ENCODE assay signal across 15 cellular contexts in genomic region chr7:37411444-37412034, GRCh38. TPM values are rescaled to one million over a fixed set of nuclear protein-coding genes. Genes with fewer than 3 reads are reported as not detected.
DNase-seq lines count a peak whose midpoint lies in the region; ATAC-seq and TF ChIP-seq lines count a peak whose summit lies in the region.
"Had no signal": no experiment of that assay in that cellular context is flagged by ENCODE, and none has a peak within 500 bp of the region (broad histone marks: within the 10 kb centered on the region; RNA-seq: fewer than 3 reads in every experiment).

No MANE protein-coding gene starts in this region.

- peak; percentile 23 to 63 for ATAC-seq in CD4-positive, CD25-positive, alpha-beta regulatory T cell (ENCODE audit: low read depth in 2 of 2)
- ATAC-seq in GM21528 (IDR thresholded peaks at IDR 0.05; ENCODE audit: low FRiP score, unreplicated experiment): no peak
- ATAC-seq in omental fat pad (ENCODE audit: low FRiP score): no peak

- peak overlapping the region; percentile 24 for H3K4me3 ChIP-seq in CD4-positive, CD25-positive, alpha-beta regulatory T cell (ENCODE audit: low read depth, low read length)
- H3K4me3 ChIP-seq: esophagus squamous epithelium, right atrium auricular region had no signal

- peaks cover 23 to 63% (median 38%) of the 10 kb centered on the region in 4 donors for H3K4me1 Mint-ChIP-seq in CD4-positive, CD25-positive, alpha-beta regulatory T cell

- H3K9me3 ChIP-seq in CD4-positive, CD25-positive, alpha-beta regulatory T cell (ENCODE audit: control insufficient read depth in 2 of 2, low read length in 2 of 2): no peaks in the 10 kb centered on the region
- H3K9me3 ChIP-seq: esophagus squamous epithelium had no signal

- H3K27ac ChIP-seq in CD4-positive, CD25-positive, alpha-beta regulatory T cell (ENCODE audit: insufficient read depth, low read length, poor library complexity, severe bottlenecking): peak overlapping the region; percentile 28
- H3K27ac ChIP-seq: esophagus squamous epithelium had no signal

- peak overlapping the region; percentile 12 to 68 (median 37) for H3K27ac Mint-ChIP-seq in CD4-positive, CD25-positive, alpha-beta regulatory T cell
- H3K27ac Mint-ChIP-seq: nephron progenitor cell had no signal

- peaks cover 26% of the 10 kb centered on the region for H3K4me1 ChIP-seq in CD4-positive, CD25-positive, alpha-beta regulatory T cell (ENCODE audit: control insufficient read depth, insufficient read depth, low read length, poor library complexity, severe bottlenecking)

- no peak for TF ChIP-seq CTCF in omental fat pad (IDR thresholded peaks at IDR 0.05)

- no peaks in the 10 kb centered on the region for H3K36me3 Mint-ChIP-seq in CD4-positive, CD25-positive, alpha-beta regulatory T cell

- peak overlapping the region in 2 of 4 donors; percentile 34 to 66 for H3K4me3 Mint-ChIP-seq in CD4-positive, CD25-positive, alpha-beta regulatory T cell
- H3K4me3 Mint-ChIP-seq: nephron progenitor cell had no signal

- no peaks in the 10 kb centered on the region for H3K36me3 ChIP-seq in CD4-positive, CD25-positive, alpha-beta regulatory T cell (ENCODE audit: control insufficient read depth, insufficient read depth, low read length)
- H3K36me3 ChIP-seq: esophagus squamous epithelium, right atrium auricular region had no signal

- H3K9me3 Mint-ChIP-seq in CD4-positive, CD25-positive, alpha-beta regulatory T cell: peaks cover 0 to 4% (median 1%) of the 10 kb centered on the region in 7 donors

- no peaks in the 10 kb centered on the region for H3K27me3 Mint-ChIP-seq in CD4-positive, CD25-positive, alpha-beta regulatory T cell

- DNase-seq in CD4-positive, CD25-positive, alpha-beta regulatory T cell: peak in 1 of 3 donors; percentile 32
- DNase-seq in activated CD4-positive, alpha-beta T cell treated with anti-CD3 and anti-CD28 coated beads for 48 hours: peak; percentile 57
- DNase-seq in activated naive CD8-positive, alpha-beta T cell treated with anti-CD3 and anti-CD28 coated beads, Interleukin-2, amount 50 U/mL, for 16 hours (ENCODE audit: low read depth, low spot score): peak; percentile 30
- peak; percentile 42 for DNase-seq in stimulated activated CD4-positive, alpha-beta T cell treated with anti-CD3 and anti-CD28 coated beads, Interleukin-4, amount 100 ng/mL, for 1 hour
- DNase-seq in T-helper 9 cell: no peak
- no peak for DNase-seq in NCI-H1092 (lab: John Stamatoyannopoulos, UW)
- no peak for DNase-seq in omental fat pad (ENCODE audit: low spot score)
- DNase-seq: esophagus squamous epithelium, hippocampal formation, IMR-90, NCI-H1436 treated with DMSO at 0.1 percent for 48 hours, NCI-H526, nephron progenitor cell had no signal

- no peaks in the 10 kb centered on the region for H3K27me3 ChIP-seq in CD4-positive, CD25-positive, alpha-beta regulatory T cell (ENCODE audit: control insufficient read depth, insufficient read depth, low read length)
- H3K27me3 ChIP-seq: esophagus squamous epithelium, right atrium auricular region had no signal

RNA-seq across cellular contexts. Expression of gene ELMO1, which starts 37.1 kb away (rescaled TPM):
- total RNA-seq in CD4-positive, CD25-positive, alpha-beta regulatory T cell: 162 TPM
- 10 to 100 TPM; 39.5 to 56.0 (median 51.5) TPM for polyA plus RNA-seq in CD4-positive, CD25-positive, alpha-beta regulatory T cell
- 100 to 1,000 TPM in 1 of 4 donors, 10 to 100 TPM in 3; 58.7 to 293 (median 81.0) TPM for total RNA-seq in omental fat pad
- total RNA-seq: IMR-90 had no signal

Comparison
In these comparisons a context has a peak if more than half of its experiments do, and no peak if none do; other contexts are left out.
1. ATAC-seq: peak in CD4-positive, CD25-positive, alpha-beta regulatory T cell (2 of 2); none in GM21528 (single experiment) and omental fat pad (single experiment).
2. DNase-seq: peak in activated CD4-positive, alpha-beta T cell treated with anti-CD3 and anti-CD28 coated beads for 48 hours (single experiment), activated naive CD8-positive, alpha-beta T cell treated with anti-CD3 and anti-CD28 coated beads, Interleukin-2, amount 50 U/mL, for 16 hours (single experiment) and stimulated activated CD4-positive, alpha-beta T cell treated with anti-CD3 and anti-CD28 coated beads, Interleukin-4, amount 100 ng/mL, for 1 hour (single experiment); none in T-helper 9 cell (single experiment), NCI-H1092 (single experiment) and omental fat pad (single experiment).